In genomic region chr1:209207701-209208286, GRCh38 we compare ENCODE assay signal across 8 cellular contexts.
DNase-seq lines count a peak whose midpoint lies in the region; ATAC-seq and TF ChIP-seq lines count a peak whose summit lies in the region.

No MANE protein-coding gene starts in this region.

- peak; percentile 55 to 63 for ATAC-seq in stimulated activated naive B cell treated with anti-CD40 and anti-IgM and Interleukin-4, amounts not matched to agents 10 μg/mL and 1 μg/mL and 100 μg/mL, for 72 hours (replicated peaks)
- no peak for ATAC-seq in GM18505 (IDR thresholded peaks at IDR 0.05; ENCODE audit: unreplicated experiment)

- H3K36me3 ChIP-seq in HUES6 (ENCODE audit: control insufficient read depth, insufficient read depth, low read length) (no peaks in the 10 kb centered on the region), OCI-LY1 (ENCODE audit: insufficient read depth, low read length) (no peaks in the 10 kb centered on the region)

- H3K9me3 Mint-ChIP-seq in stimulated activated naive B cell treated with anti-CD40 and anti-IgM and Interleukin-4, amounts not matched to agents 10 μg/mL and 1 μg/mL and 100 μg/mL, for 72 hours: no peaks in the 10 kb centered on the region

- no peaks in the 10 kb centered on the region for H3K9me2 ChIP-seq in OCI-LY1 (ENCODE audit: low read depth, low read length)

- no peak for TF ChIP-seq POLR2A in lower leg skin (IDR thresholded peaks at IDR 0.05)
- no peak for TF ChIP-seq POLR2A in GM18505 (IDR thresholded peaks at IDR 0.05; ENCODE audit: borderline replicate concordance, extremely low read depth, insufficient read depth, insufficient read length)

- peaks cover 13% of the 10 kb centered on the region for H3K27me3 ChIP-seq in HUES6 (ENCODE audit: control insufficient read depth, insufficient read depth, low read length)
- H3K27me3 ChIP-seq in OCI-LY1 (ENCODE audit: insufficient read depth, low read length): no peaks in the 10 kb centered on the region

- TF ChIP-seq CTCF in GM20000 (IDR thresholded peaks at IDR 0.05; ENCODE audit: extremely low read depth, missing control alignments) (peak; percentile 66), OCI-LY1 (IDR thresholded peaks at IDR 0.05; ENCODE audit: low read length) (peak; percentile 24; the same call in 1 of the 2 replicates), lower leg skin (IDR thresholded peaks at IDR 0.05) (no peak)

- no peaks in the 10 kb centered on the region for H4K20me1 ChIP-seq in OCI-LY1 (ENCODE audit: insufficient read depth, low read length)

- H3K79me2 ChIP-seq in OCI-LY1 (ENCODE audit: insufficient read depth, low read length): no peaks in the 10 kb centered on the region

- H3K27ac ChIP-seq in HUES6 (ENCODE audit: low read depth, low read length) (no peak overlapping the region), OCI-LY1 (ENCODE audit: low read depth, low read length, poor library complexity, severe bottlenecking) (no peak overlapping the region)

- DNase-seq in DMS153 treated with DMSO at 0.1 percent for 48 hours (lab: John Stamatoyannopoulos, UW; ENCODE audit: unreplicated experiment) (peak; percentile 88), GM20000 (ENCODE audit: low spot score) (peak; percentile 65), dermis microvascular lymphatic vessel endothelial cell (ENCODE audit: low read depth in 2 of 2) (peak; percentile 31 to 71), lower leg skin (ENCODE audit: low spot score in 2 of 2) (peak; percentile 23 to 89)
- no peak for DNase-seq in stimulated activated naive B cell treated with anti-CD40 and anti-IgM and Interleukin-4, amounts not matched to agents 10 μg/mL and 1 μg/mL and 100 μg/mL, for 72 hours

- intact Hi-C loops in lower leg skin (cut with DNase I; ENCODE audit: low total_unique reads): loop anchor here (5.0 kb wide), 1 partner anchor 355 kb away; no protein-coding TSS in a partner anchor

- no peak overlapping the region for H3K4me2 ChIP-seq in OCI-LY1 (ENCODE audit: low read length)

- H3K4me3 Mint-ChIP-seq in stimulated activated naive B cell treated with anti-CD40 and anti-IgM and Interleukin-4, amounts not matched to agents 10 μg/mL and 1 μg/mL and 100 μg/mL, for 72 hours: peak overlapping the region in 1 of 2 donors; percentile 15

- H3K27ac Mint-ChIP-seq in stimulated activated naive B cell treated with anti-CD40 and anti-IgM and Interleukin-4, amounts not matched to agents 10 μg/mL and 1 μg/mL and 100 μg/mL, for 72 hours: no peak overlapping the region

- H3K9ac ChIP-seq in HUES6 (ENCODE audit: low read length) (no peak overlapping the region), OCI-LY1 (ENCODE audit: low read length) (no peak overlapping the region)

- no peak overlapping the region for H2AFZ ChIP-seq in OCI-LY1 (ENCODE audit: low read length)

- peaks cover 16% of the 10 kb centered on the region for H3K4me1 ChIP-seq in HUES6 (ENCODE audit: control insufficient read depth, insufficient read depth, low read length)
- no peaks in the 10 kb centered on the region for H3K4me1 ChIP-seq in OCI-LY1 (ENCODE audit: insufficient read depth, low read length, severe bottlenecking)

- H3K4me3 ChIP-seq in HUES6 (ENCODE audit: low read depth, low read length): peak overlapping the region; percentile 74
- no peak overlapping the region for H3K4me3 ChIP-seq in OCI-LY1 (ENCODE audit: low read depth, low read length, poor library complexity, severe bottlenecking)
- no peak overlapping the region for H3K4me3 ChIP-seq in lower leg skin (ENCODE audit: low read depth, poor library complexity, severe bottlenecking)

- H3K9me3 ChIP-seq in HUES6 (ENCODE audit: control insufficient read depth, insufficient read depth, low read depth, low read length) (no peaks in the 10 kb centered on the region), OCI-LY1 (ENCODE audit: low read length) (no peaks in the 10 kb centered on the region)

- peaks cover 40 to 44% of the 10 kb centered on the region in 2 donors for H3K27me3 Mint-ChIP-seq in stimulated activated naive B cell treated with anti-CD40 and anti-IgM and Interleukin-4, amounts not matched to agents 10 μg/mL and 1 μg/mL and 100 μg/mL, for 72 hours

- H3K4me1 Mint-ChIP-seq in stimulated activated naive B cell treated with anti-CD40 and anti-IgM and Interleukin-4, amounts not matched to agents 10 μg/mL and 1 μg/mL and 100 μg/mL, for 72 hours: peaks cover 0 to 6% of the 10 kb centered on the region in 2 donors

- H3F3A ChIP-seq in OCI-LY1 (ENCODE audit: insufficient read depth, low read length): no peaks in the 10 kb centered on the region

- 1 to 6% methylated on average over 31 of the region's 31 CpGs for WGBS in lower leg skin, 2 donors

- no peaks in the 10 kb centered on the region for H3K36me3 Mint-ChIP-seq in stimulated activated naive B cell treated with anti-CD40 and anti-IgM and Interleukin-4, amounts not matched to agents 10 μg/mL and 1 μg/mL and 100 μg/mL, for 72 hours

Comparison
In these comparisons a context has a peak if more than half of its experiments do, and no peak if none do; other contexts are left out.
1. CTCF ChIP-seq: peak in GM20000 (single experiment) and OCI-LY1 (single experiment); none in lower leg skin (0 of 3).